ENCODE assay signal across 1 cellular context in the genomic region with DNA sequence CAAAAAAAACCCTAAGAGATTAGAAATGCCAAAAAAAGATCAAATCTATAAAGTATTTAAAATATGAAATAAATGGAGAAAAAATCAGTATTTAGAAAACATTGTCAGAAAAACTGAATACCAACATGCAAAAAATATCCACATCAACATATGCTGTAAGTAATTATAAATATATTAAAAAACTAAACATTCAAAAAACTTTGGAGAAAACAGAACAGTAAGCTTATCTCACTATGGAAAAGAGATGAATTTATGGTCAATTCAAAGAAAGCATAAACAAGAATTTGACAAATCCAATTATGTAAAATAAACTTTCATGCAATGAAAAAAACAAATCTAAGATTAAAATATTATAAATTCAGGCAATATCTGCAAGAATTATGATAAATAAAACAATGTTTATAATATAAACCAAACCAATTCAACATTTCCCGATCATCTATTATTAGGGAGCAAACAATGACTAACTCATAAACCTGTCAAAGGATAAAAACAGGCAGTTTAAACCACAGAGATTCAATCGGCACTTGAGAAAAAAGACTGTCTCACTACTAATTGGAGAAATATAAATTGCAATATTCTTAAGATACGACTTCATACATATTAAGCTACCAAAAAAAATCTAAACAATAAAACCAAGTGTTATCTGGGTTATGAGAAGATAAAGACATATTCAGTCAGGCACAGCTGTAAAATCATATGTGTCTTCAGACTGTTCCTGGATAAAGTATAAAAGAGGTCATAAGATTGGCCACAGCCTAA.
TF ChIP-seq lines count a peak whose summit lies in the region.

No MANE protein-coding gene starts in this region.

TF ChIP-seq in endothelial cell of umbilical vein, 7 proteins besides CTCF, POLR2A, EP300 and RAD21:
- peak; percentile 10 for TF ChIP-seq FOS (IDR thresholded peaks at IDR 0.05; ENCODE audit: borderline replicate concordance, insufficient read depth, low read length)
- TF ChIP-seq GATA2 (IDR thresholded peaks at IDR 0.05; ENCODE audit: insufficient read depth, insufficient read length, low read depth, low read length), result no peak
